In the genomic region with DNA sequence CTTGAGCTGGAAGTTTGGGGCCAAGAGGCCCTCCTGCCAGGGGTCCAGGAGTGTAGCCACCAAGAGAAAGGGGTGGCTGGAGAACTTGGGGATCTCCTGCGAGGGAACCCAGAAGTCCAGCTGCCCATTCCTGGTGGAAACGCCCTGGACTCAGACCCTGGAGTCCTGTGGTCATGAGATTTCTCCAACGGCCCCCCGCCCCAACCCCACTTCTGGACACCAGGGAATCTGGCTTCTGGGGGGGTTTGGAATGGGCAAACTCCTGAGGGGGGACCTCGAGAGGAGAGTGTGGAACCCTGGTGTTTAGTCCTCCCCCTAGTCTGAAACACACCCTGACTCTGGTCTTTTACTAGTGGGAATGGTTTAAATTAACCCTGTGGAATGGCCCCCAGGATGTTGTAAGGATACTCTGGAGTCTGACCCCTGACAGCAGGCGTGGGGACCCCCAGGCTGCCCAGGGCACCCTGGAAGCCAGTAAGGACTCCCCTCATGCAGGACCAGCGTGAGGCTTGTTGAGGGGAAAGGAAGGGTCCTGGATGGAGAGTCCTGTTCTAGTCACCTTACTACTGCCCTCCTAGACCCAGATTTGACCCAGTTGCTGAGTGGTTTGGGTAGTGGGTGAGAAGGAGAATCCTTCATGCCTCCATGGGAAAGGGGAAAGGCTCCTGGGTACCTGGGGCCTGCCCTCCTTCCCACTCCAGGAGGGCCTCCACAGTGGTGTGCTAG, we compare ENCODE assay signal across 8 cellular contexts. TPM values are rescaled to one million over a fixed set of nuclear protein-coding genes. Genes with fewer than 3 reads are reported as not detected.
DNase-seq lines count a peak whose midpoint lies in the region; ATAC-seq lines count a peak whose summit lies in the region.

No MANE protein-coding gene starts in this region.

- H3K36me3 ChIP-seq in mucosa of stomach (ENCODE audit: control insufficient read depth, insufficient read depth, low read length), result no peaks in the 10 kb centered on the region

- DNase-seq in left cardiac atrium (no peak), Right ventricle myocardium superior (no peak), NCI-H1694 (lab: John Stamatoyannopoulos, UW) (no peak), COR-L47 (lab: John Stamatoyannopoulos, UW) (no peak)
- no peak for DNase-seq in central memory CD8-positive, alpha-beta T cell (ENCODE audit: low spot score in 2 of 2)
- no peak for DNase-seq in stimulated activated CD4-positive, alpha-beta T cell treated with anti-CD3 and anti-CD28 coated beads, Interleukin-2, amount 100 ng/mL, for 24 hours

- H3K27me3 Mint-ChIP-seq in central memory CD8-positive, alpha-beta T cell, result no peaks in the 10 kb centered on the region

- H3K9me3 Mint-ChIP-seq in central memory CD8-positive, alpha-beta T cell, result no peaks in the 10 kb centered on the region

- peak overlapping the region; percentile 42 for H3K4me3 ChIP-seq in mucosa of stomach (ENCODE audit: low read length)

- H3K4me1 Mint-ChIP-seq in central memory CD8-positive, alpha-beta T cell, result peaks cover 7% of the 10 kb centered on the region

- H3K9me3 ChIP-seq in mucosa of stomach (ENCODE audit: control insufficient read depth, low read length), result no peaks in the 10 kb centered on the region

- H3K36me3 Mint-ChIP-seq in central memory CD8-positive, alpha-beta T cell (ENCODE audit: insufficient read depth), result peaks cover 4% of the 10 kb centered on the region

- peak overlapping the region; percentile 78 for H3K4me3 Mint-ChIP-seq in central memory CD8-positive, alpha-beta T cell

- intact Hi-C loops in left cardiac atrium (cut with DNase I) (loop anchor here (2.0 to 5.0 kb wide), 3 partner anchors 105 to 277 kb away; a partner anchor contains a TSS), Right ventricle myocardium superior (cut with DNase I) (loop anchor here (5.0 to 10.0 kb wide), 3 partner anchors 105 to 283 kb away; a partner anchor contains a TSS)

- no peaks in the 10 kb centered on the region for H3K27me3 ChIP-seq in mucosa of stomach (ENCODE audit: control insufficient read depth, insufficient read depth, low read length)

- H3K4me1 ChIP-seq in mucosa of stomach (ENCODE audit: control insufficient read depth, insufficient read depth, low read length), result peaks cover 27% of the 10 kb centered on the region

- no peak overlapping the region for H3K27ac Mint-ChIP-seq in central memory CD8-positive, alpha-beta T cell (ENCODE audit: low read depth)

- peak overlapping the region; percentile 83 for H3K9ac ChIP-seq in mucosa of stomach (ENCODE audit: low read length)

- ATAC-seq in left cardiac atrium, result peak; percentile 1
- no peak for ATAC-seq in Right ventricle myocardium superior (ENCODE audit: poor library complexity)
- no peak for ATAC-seq in central memory CD8-positive, alpha-beta T cell (replicated peaks; ENCODE audit: extremely low read depth, poor library complexity, severe bottlenecking)
- no peak for ATAC-seq in GM21723 (IDR thresholded peaks at IDR 0.05; ENCODE audit: unreplicated experiment)

RNA-seq across cellular contexts. Expression of a gene that starts 0.5 kb away (rescaled TPM):
- 10 to 100 TPM; 35.6 to 55.9 TPM for total RNA-seq in left cardiac atrium
- 129 TPM for total RNA-seq in Right ventricle myocardium superior

RNA-seq across cellular contexts. Expression of a gene that starts 5.8 kb away (rescaled TPM):
- total RNA-seq in left cardiac atrium (10 to 100 TPM; 12.3 to 15.3 TPM), Right ventricle myocardium superior (9.4 TPM)

RNA-seq across cellular contexts. Expression of a gene that starts 39.1 kb away (rescaled TPM):
- total RNA-seq in left cardiac atrium, result 100 to 1,000 TPM; 629 to 714 TPM
- total RNA-seq in Right ventricle myocardium superior, result 568 TPM

RNA-seq across cellular contexts. Expression of a gene that starts 51.3 kb away (rescaled TPM):
- total RNA-seq in left cardiac atrium (10 to 100 TPM; 38.3 to 49.5 TPM), Right ventricle myocardium superior (55.5 TPM)

Comparison
In these comparisons a context has a peak if more than half of its experiments do, and no peak if none do; other contexts are left out.
1. ATAC-seq: peak in left cardiac atrium (2 of 2); none in Right ventricle myocardium superior (single experiment), central memory CD8-positive, alpha-beta T cell (single experiment) and GM21723 (single experiment).